In the genomic region with DNA sequence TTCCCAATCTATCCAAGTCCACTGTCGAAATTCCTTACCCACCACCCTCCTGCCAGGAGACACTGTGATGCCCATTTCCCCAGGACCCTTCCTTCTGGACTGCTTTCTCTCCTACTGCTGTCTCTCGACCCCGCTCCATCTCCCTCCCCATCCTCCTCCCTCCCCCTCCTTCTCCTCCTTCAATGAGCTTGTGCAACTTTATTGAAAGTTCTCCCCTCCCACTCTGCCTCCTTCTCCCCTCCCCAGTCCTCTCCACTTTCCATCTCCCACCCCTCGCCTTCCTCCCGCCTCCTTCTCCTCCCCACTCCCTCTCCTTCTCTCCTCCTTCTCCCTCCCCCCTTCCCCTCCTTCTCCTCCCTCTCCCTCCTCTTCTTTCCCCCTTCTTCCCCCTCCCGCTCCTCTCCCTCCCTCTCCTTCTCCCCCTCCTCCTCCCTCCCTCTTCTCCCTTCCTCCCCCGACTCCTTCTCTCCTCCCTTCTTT, we compare ENCODE assay signal across 13 cellular contexts.
DNase-seq lines count a peak whose midpoint lies in the region; ATAC-seq and TF ChIP-seq lines count a peak whose summit lies in the region.
"Had no signal": no experiment of that assay in that cellular context is flagged by ENCODE, and none has a peak within 500 bp of the region (broad histone marks: within the 10 kb centered on the region; RNA-seq: fewer than 3 reads in every experiment).

No MANE protein-coding gene starts in this region.

- intact Hi-C loops in Calu3 (cut with micrococcal nuclease; ENCODE audit: unreplicated experiment): no loop called here
- intact Hi-C loops in heart left ventricle (cut with DNase I): no loop called here

- H3K9me3 ChIP-seq in SJSA1 (replicated peaks) (no peaks in the 10 kb centered on the region), heart left ventricle (peaks cover 0 to 4% (median 0%) of the 10 kb centered on the region in 12 donors), skeletal muscle satellite cell (replicated peaks; ENCODE audit: low read length) (no peaks in the 10 kb centered on the region)

- BruUV-seq in Calu3 (replicated peaks; lab: Mats Ljungman, UMichigan): no TSS peak

- H3K27ac ChIP-seq in SJSA1 (peak overlapping the region; percentile 94), heart left ventricle (peak overlapping the region in 10 of 12 donors; percentile 28 to 83 (median 66))
- H3K27ac ChIP-seq: KMS-11 had no signal

- H3K27me3 ChIP-seq in SJSA1 (replicated peaks) (no peaks in the 10 kb centered on the region), heart left ventricle (no peaks in the 10 kb centered on the region), skeletal muscle satellite cell (ENCODE audit: control insufficient read depth, insufficient read depth, low read length) (no peaks in the 10 kb centered on the region)

- peaks cover 13% of the 10 kb centered on the region for H3K4me1 Mint-ChIP-seq in Calu3 (ENCODE audit: low read depth, unreplicated experiment)
- H3K4me1 Mint-ChIP-seq: central memory CD8-positive, alpha-beta T cell had no signal

- H3K27ac Mint-ChIP-seq in Calu3 (ENCODE audit: unreplicated experiment): peak overlapping the region; percentile 82
- H3K27ac Mint-ChIP-seq: natural killer cell treated with Interleukin-12 subunit alpha and Interleukin-12 subunit beta and Interleukin-15 and Interleukin-18, amount 100 ng/mL, for 72 hours had no signal

- TF ChIP-seq POLR2A in heart left ventricle (IDR thresholded peaks at IDR 0.05): no peak

- H3K4me2 ChIP-seq in skeletal muscle satellite cell (ENCODE audit: low read length): peak overlapping the region; percentile 89
- H3K4me2 ChIP-seq: KMS-11 had no signal

- H3K4me3 Mint-ChIP-seq in Calu3 (ENCODE audit: low read depth, unreplicated experiment): peak overlapping the region; percentile 79
- H3K4me3 Mint-ChIP-seq: central memory CD8-positive, alpha-beta T cell; natural killer cell treated with Interleukin-12 subunit alpha and Interleukin-12 subunit beta and Interleukin-15 and Interleukin-18, amount 100 ng/mL, for 72 hours had no signal

- TF ChIP-seq CTCF in Calu3 (IDR thresholded peaks at IDR 0.05; ENCODE audit: unreplicated experiment) (no peak), heart left ventricle (IDR thresholded peaks at IDR 0.05) (no peak)

- H3K36me3 ChIP-seq in SJSA1: no peaks in the 10 kb centered on the region
- no peaks in the 10 kb centered on the region for H3K36me3 ChIP-seq in heart left ventricle
- H3K36me3 ChIP-seq in skeletal muscle satellite cell (ENCODE audit: insufficient read depth, low read length): no peaks in the 10 kb centered on the region

- H3K4me3 ChIP-seq in SJSA1 (peak overlapping the region; percentile 35), heart left ventricle (peak overlapping the region in 8 of 12 donors; percentile 3 to 49 (median 36)), skeletal muscle satellite cell (ENCODE audit: low read length) (peak overlapping the region; percentile 64)
- H3K4me3 ChIP-seq: GM12878 had no signal

- CTCF ChIA-PET in Calu3 (lab: Charles Lee): interaction anchor here (0.6 to 1.7 kb wide), 9 partner anchors 21 to 113 kb away, joined by 3 to 8 read pairs (median 4); no protein-coding TSS in a partner anchor

- ATAC-seq in heart left ventricle (peak; percentile 37 to 84 (median 75)), HG03565 (IDR thresholded peaks at IDR 0.05; ENCODE audit: unreplicated experiment) (no peak)
- ATAC-seq: natural killer cell treated with Interleukin-12 subunit alpha and Interleukin-12 subunit beta and Interleukin-15 and Interleukin-18, amount 100 ng/mL, for 72 hours had no signal

- DNase-seq in Calu3 (peak; percentile 67), SJSA1 (ENCODE audit: low read depth in 1 of 2, low spot score in 2 of 2) (peak in 1 of 2 experiments; percentile 92), heart left ventricle (peak in 4 of 5 donors; percentile 29 to 55 (median 42)), NCI-H146 (lab: John Stamatoyannopoulos, UW) (no peak), NCI-H1417 treated with DMSO at 0.1 percent for 48 hours (lab: John Stamatoyannopoulos, UW) (no peak), NCI-H187 treated with DMSO at 0.1 percent for 48 hours (lab: John Stamatoyannopoulos, UW) (no peak)
- DNase-seq: NCI-H774 had no signal

- H3K27me3 Mint-ChIP-seq in Calu3 (ENCODE audit: unreplicated experiment): no peaks in the 10 kb centered on the region
- H3K27me3 Mint-ChIP-seq: central memory CD8-positive, alpha-beta T cell; natural killer cell treated with Interleukin-12 subunit alpha and Interleukin-12 subunit beta and Interleukin-15 and Interleukin-18, amount 100 ng/mL, for 72 hours had no signal

- H3K36me3 Mint-ChIP-seq in Calu3 (ENCODE audit: insufficient read depth, unreplicated experiment): peaks cover 33% of the 10 kb centered on the region
- H3K36me3 Mint-ChIP-seq: natural killer cell treated with Interleukin-12 subunit alpha and Interleukin-12 subunit beta and Interleukin-15 and Interleukin-18, amount 100 ng/mL, for 72 hours had no signal

- 77 to 85% (median 81%) methylated on average over 7 of the region's 7 CpGs for WGBS in heart left ventricle, 4 donors

- H3K4me1 ChIP-seq in SJSA1 (replicated peaks) (peaks cover 42% of the 10 kb centered on the region), heart left ventricle (peaks cover 0 to 15% (median 8%) of the 10 kb centered on the region in 12 donors), skeletal muscle satellite cell (ENCODE audit: control insufficient read depth, insufficient read depth, low read length) (peaks cover 42% of the 10 kb centered on the region)

- H3K9ac ChIP-seq in skeletal muscle satellite cell (ENCODE audit: low read depth, low read length): peak overlapping the region; percentile 92
- H3K9ac ChIP-seq: KMS-11 had no signal

- no peaks in the 10 kb centered on the region for H3K9me3 Mint-ChIP-seq in Calu3 (ENCODE audit: low read depth, unreplicated experiment)

Comparison
In these comparisons a context has a peak if more than half of its experiments do, and no peak if none do; other contexts are left out.
1. DNase-seq: peak in Calu3 (single experiment) and heart left ventricle (4 of 5); none in NCI-H146 (single experiment), NCI-H1417 treated with DMSO at 0.1 percent for 48 hours (single experiment) and NCI-H187 treated with DMSO at 0.1 percent for 48 hours (single experiment).
2. Peak in every context shown above with its lines, with median percentiles within 50 percentile points of each other: H3K4me3 ChIP-seq.